4 cellular contexts compared by ENCODE assay signal in genomic region chr5:171726819-171727218, GRCh38. TPM values are rescaled to one million over a fixed set of nuclear protein-coding genes. Genes with fewer than 3 reads are reported as not detected.
"Had no signal": no experiment of that assay in that cellular context is flagged by ENCODE, and none has a peak within 500 bp of the region (broad histone marks: within the 10 kb centered on the region; RNA-seq: fewer than 3 reads in every experiment).

No MANE protein-coding gene starts in this region.

RNA-seq across cellular contexts. Expression of gene SMIM23, which starts 58.8 kb away (rescaled TPM):
- total RNA-seq: LHCN-M2, M059J, MCF 10A, NCI-H460 had no signal
